In the genomic region with DNA sequence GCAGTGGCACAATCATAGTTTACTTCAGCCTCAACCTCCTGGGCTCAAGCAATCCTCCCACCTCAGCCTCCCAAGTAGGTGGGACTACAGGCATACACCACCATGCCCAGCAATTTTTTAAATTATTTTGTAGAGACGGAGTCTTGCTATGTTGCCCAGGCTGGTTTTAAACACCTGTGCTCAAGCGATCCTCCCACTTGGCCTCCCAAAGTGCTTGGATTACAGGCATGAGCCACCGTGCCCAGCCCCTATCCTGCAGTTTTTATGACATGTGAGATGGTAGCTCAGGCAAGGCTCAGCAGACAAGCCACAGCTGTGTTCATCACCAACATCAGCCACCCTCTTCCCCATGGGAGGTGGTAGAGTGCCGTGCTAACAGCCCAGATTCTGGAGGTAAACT, we compare ENCODE assay signal across 23 cellular contexts.
"Had no signal": no experiment of that assay in that cellular context is flagged by ENCODE, and none has a peak within 500 bp of the region (broad histone marks: within the 10 kb centered on the region; RNA-seq: fewer than 3 reads in every experiment).

No MANE protein-coding gene starts in this region.

- H3K27ac ChIP-seq: parathyroid adenoma, prostate gland, right atrium auricular region, sigmoid colon, stomach, thyroid gland had no signal

- DNase-seq: dorsolateral prefrontal cortex; effector CD4-positive, alpha-beta T cell; hypothalamus; immature natural killer cell; islet precursor cell; mucosa of descending colon; naive B cell; sigmoid colon; stimulated activated CD4-positive, alpha-beta T cell treated with anti-CD3 and anti-CD28 coated beads, Interleukin-2, amount 100 ng/mL, for 24 hours; stimulated activated CD4-positive, alpha-beta T cell treated with anti-CD3 and anti-CD28 coated beads, Interleukin-4, amount 100 ng/mL, for 24 hours; stimulated activated naive CD4-positive, alpha-beta T cell treated with Interleukin-2 at 50 U/mL for 16 hours; stomach; thyroid gland had no signal

- H3K9ac ChIP-seq: parathyroid adenoma had no signal

- H3K27me3 Mint-ChIP-seq: type B pancreatic cell had no signal

- H3K27ac Mint-ChIP-seq: immature natural killer cell; memory B cell; mesothelial cell of epicardium; naive B cell; natural killer cell treated with Interleukin-12 subunit alpha and Interleukin-12 subunit beta and Interleukin-15 and Interleukin-18, amount 100 ng/mL, for 72 hours; stimulated activated effector memory CD8-positive, alpha-beta T cell treated with anti-CD3 and anti-CD28 coated beads, Interleukin-12 subunit alpha, Interleukin-12 subunit beta, amount 100 ng/mL, for 72 hours; type B pancreatic cell had no signal

- H3K9me3 Mint-ChIP-seq: immature natural killer cell; mesothelial cell of epicardium; natural killer cell treated with Interleukin-12 subunit alpha and Interleukin-12 subunit beta and Interleukin-15 and Interleukin-18, amount 100 ng/mL, for 72 hours; neural crest cell; stimulated activated effector memory CD8-positive, alpha-beta T cell treated with anti-CD3 and anti-CD28 coated beads, Interleukin-12 subunit alpha, Interleukin-12 subunit beta, amount 100 ng/mL, for 72 hours; type B pancreatic cell had no signal

- H3K36me3 Mint-ChIP-seq: immature natural killer cell; mesothelial cell of epicardium; naive B cell; natural killer cell treated with Interleukin-12 subunit alpha and Interleukin-12 subunit beta and Interleukin-15 and Interleukin-18, amount 100 ng/mL, for 72 hours; stimulated activated effector memory CD8-positive, alpha-beta T cell treated with anti-CD3 and anti-CD28 coated beads, Interleukin-12 subunit alpha, Interleukin-12 subunit beta, amount 100 ng/mL, for 72 hours; type B pancreatic cell had no signal

- H3K27me3 ChIP-seq: dorsolateral prefrontal cortex, right atrium auricular region, sigmoid colon, stomach, thyroid gland had no signal

- H3K79me2 ChIP-seq: parathyroid adenoma had no signal

- H3K4me3 ChIP-seq: dorsolateral prefrontal cortex, lung, mucosa of descending colon, prostate gland, right atrium auricular region, sigmoid colon, stomach, thyroid gland had no signal

- H3K4me1 ChIP-seq: prostate gland had no signal

- H2AFZ ChIP-seq: parathyroid adenoma had no signal

- H3K9me3 ChIP-seq: mucosa of descending colon, prostate gland, right atrium auricular region, sigmoid colon, stomach, thyroid gland had no signal

- H3K4me1 Mint-ChIP-seq: immature natural killer cell; naive B cell; stimulated activated effector memory CD8-positive, alpha-beta T cell treated with anti-CD3 and anti-CD28 coated beads, Interleukin-12 subunit alpha, Interleukin-12 subunit beta, amount 100 ng/mL, for 72 hours had no signal

- H3K4me3 Mint-ChIP-seq: immature natural killer cell; memory B cell; mesothelial cell of epicardium; naive B cell; natural killer cell treated with Interleukin-12 subunit alpha and Interleukin-12 subunit beta and Interleukin-15 and Interleukin-18, amount 100 ng/mL, for 72 hours; neural crest cell; stimulated activated effector memory CD8-positive, alpha-beta T cell treated with anti-CD3 and anti-CD28 coated beads, Interleukin-12 subunit alpha, Interleukin-12 subunit beta, amount 100 ng/mL, for 72 hours; type B pancreatic cell had no signal

- ATAC-seq: mucosa of descending colon; natural killer cell treated with Interleukin-12 subunit alpha and Interleukin-12 subunit beta and Interleukin-15 and Interleukin-18, amount 100 ng/mL, for 72 hours; stimulated activated effector memory CD8-positive, alpha-beta T cell treated with anti-CD3 and anti-CD28 coated beads, Interleukin-12 subunit alpha, Interleukin-12 subunit beta, amount 100 ng/mL, for 72 hours had no signal

- H3K36me3 ChIP-seq: prostate gland, right atrium auricular region, sigmoid colon, stomach, thyroid gland had no signal
